In genomic region chr6:108560463-108561308, GRCh38 we compare ENCODE assay signal across 8 cellular contexts. TPM values are rescaled to one million over a fixed set of nuclear protein-coding genes. Genes with fewer than 3 reads are reported as not detected.
DNase-seq lines count a peak whose midpoint lies in the region; ATAC-seq, FAIRE-seq and TF ChIP-seq lines count a peak whose summit lies in the region.

TSS of gene FOXO3 (plus strand) at chr6:108560917. CDS start at chr6:108561209, 292 bp downstream.

- H3K36me3 ChIP-seq in MG63 (peaks cover 19% of the 10 kb centered on the region), astrocyte (ENCODE audit: insufficient read depth, low read length) (no peaks in the 10 kb centered on the region)

- H2AFZ ChIP-seq in astrocyte (ENCODE audit: low read depth, low read length), result peak within 1 kb of the TSS; percentile 56

- peaks cover 48% of the 10 kb centered on the region for H3K27me3 Mint-ChIP-seq in T-helper 1 cell treated with Interleukin-12 subunit alpha and Interleukin-12 subunit beta and Interleukin-4 antibody, amounts not matched to agents 30 μg/mL and 1 μg/mL, for 36 hours (ENCODE audit: low read depth)
- H3K27me3 Mint-ChIP-seq in astrocyte (ENCODE audit: low read depth, unreplicated experiment) (peaks cover 9% of the 10 kb centered on the region), progenitor cell of endocrine pancreas (peaks cover 6% of the 10 kb centered on the region)

- H3K79me2 ChIP-seq in astrocyte (ENCODE audit: insufficient read depth, low read length), result peaks cover 36% of the 10 kb centered on the region

- H3K27me3 ChIP-seq in MG63 (no peaks in the 10 kb centered on the region), astrocyte (ENCODE audit: insufficient read depth, low read length) (no peaks in the 10 kb centered on the region)

- H3K4me3 ChIP-seq in MG63 (peak within 1 kb of the TSS; percentile 93), astrocyte (ENCODE audit: insufficient read depth, low read depth, low read length) (peak within 1 kb of the TSS; percentile 95)

- peaks cover 20% of the 10 kb centered on the region for H4K20me1 ChIP-seq in astrocyte (ENCODE audit: insufficient read depth, low read length)

- H3K4me1 Mint-ChIP-seq in T-helper 1 cell treated with Interleukin-12 subunit alpha and Interleukin-12 subunit beta and Interleukin-4 antibody, amounts not matched to agents 30 μg/mL and 1 μg/mL, for 36 hours (ENCODE audit: low read depth), result peaks cover 35% of the 10 kb centered on the region
- H3K4me1 Mint-ChIP-seq in astrocyte (ENCODE audit: low read depth, unreplicated experiment), result peaks cover 20% of the 10 kb centered on the region
- peaks cover 25% of the 10 kb centered on the region for H3K4me1 Mint-ChIP-seq in progenitor cell of endocrine pancreas (ENCODE audit: low read depth)

- H3K9me3 ChIP-seq in MG63 (no peaks in the 10 kb centered on the region), astrocyte (ENCODE audit: insufficient read depth, low read depth, low read length) (no peaks in the 10 kb centered on the region)

- no peaks in the 10 kb centered on the region for H3K9me3 Mint-ChIP-seq in T-helper 1 cell treated with Interleukin-12 subunit alpha and Interleukin-12 subunit beta and Interleukin-4 antibody, amounts not matched to agents 30 μg/mL and 1 μg/mL, for 36 hours
- H3K9me3 Mint-ChIP-seq in astrocyte (ENCODE audit: unreplicated experiment) (no peaks in the 10 kb centered on the region), progenitor cell of endocrine pancreas (ENCODE audit: low read depth) (no peaks in the 10 kb centered on the region)

- DNase-seq in Daoy (ENCODE audit: low read depth) (peak; percentile 94), MG63 (peak; percentile 91), astrocyte (ENCODE audit: low read depth) (peak; percentile 76), left ventricle myocardium superior (peak; percentile 96), progenitor cell of endocrine pancreas (ENCODE audit: low spot score, unreplicated experiment) (peak; percentile 87), urothelium cell line (ENCODE audit: low spot score) (peak; percentile 81)

- peaks cover 9% of the 10 kb centered on the region for H3K36me3 Mint-ChIP-seq in T-helper 1 cell treated with Interleukin-12 subunit alpha and Interleukin-12 subunit beta and Interleukin-4 antibody, amounts not matched to agents 30 μg/mL and 1 μg/mL, for 36 hours (ENCODE audit: low read depth)
- H3K36me3 Mint-ChIP-seq in astrocyte (ENCODE audit: low read depth, unreplicated experiment), result no peaks in the 10 kb centered on the region
- H3K36me3 Mint-ChIP-seq in progenitor cell of endocrine pancreas (ENCODE audit: insufficient read depth), result peaks cover 2% of the 10 kb centered on the region

- H3K4me2 ChIP-seq in astrocyte (ENCODE audit: low read length), result peak within 1 kb of the TSS; percentile 99

- no peak for FAIRE-seq in astrocyte (lab: Jason Lieb, UNC)
- no peak for FAIRE-seq in urothelium cell line (lab: Jason Lieb, UNC)

- H3K9ac ChIP-seq in astrocyte (ENCODE audit: low read length), result peak within 1 kb of the TSS; percentile 89

- intact Hi-C loops in left ventricle myocardium superior (cut with micrococcal nuclease), result loop anchor here (10.0 kb wide), 1 partner anchor 94 kb away; no protein-coding TSS in a partner anchor

- peak within 1 kb of the TSS; percentile 79 for H3K4me3 Mint-ChIP-seq in T-helper 1 cell treated with Interleukin-12 subunit alpha and Interleukin-12 subunit beta and Interleukin-4 antibody, amounts not matched to agents 30 μg/mL and 1 μg/mL, for 36 hours
- H3K4me3 Mint-ChIP-seq in astrocyte (ENCODE audit: unreplicated experiment), result peak within 1 kb of the TSS; percentile 99
- H3K4me3 Mint-ChIP-seq in progenitor cell of endocrine pancreas (ENCODE audit: low read depth), result peak within 1 kb of the TSS; percentile 88

- H3K4me1 ChIP-seq in astrocyte (ENCODE audit: insufficient read depth, low read length), result peaks cover 35% of the 10 kb centered on the region

- peak within 1 kb of the TSS; percentile 58 for H3K27ac Mint-ChIP-seq in T-helper 1 cell treated with Interleukin-12 subunit alpha and Interleukin-12 subunit beta and Interleukin-4 antibody, amounts not matched to agents 30 μg/mL and 1 μg/mL, for 36 hours
- H3K27ac Mint-ChIP-seq in astrocyte (ENCODE audit: unreplicated experiment) (peak within 1 kb of the TSS; percentile 84), progenitor cell of endocrine pancreas (peak within 1 kb of the TSS; percentile 97)

- TF ChIP-seq CTCF in astrocyte (IDR thresholded peaks at IDR 0.05; ENCODE audit: insufficient read depth, low read depth, low read length) (no peak), progenitor cell of endocrine pancreas (IDR thresholded peaks at IDR 0.05; ENCODE audit: unreplicated experiment) (no peak)

- ATAC-seq in left ventricle myocardium superior (peak; percentile 69), HG02981 (IDR thresholded peaks at IDR 0.05; ENCODE audit: unreplicated experiment) (no peak)

- peak within 1 kb of the TSS; percentile 86 for H3K27ac ChIP-seq in astrocyte (ENCODE audit: low read depth, low read length)

RNA-seq across cellular contexts. Expression of gene FOXO3, which starts in this region (rescaled TPM):
- total RNA-seq in Daoy (2014; rRNA removed; shearing (Covaris generic)), result 14.4 and 14.6 TPM in 2 replicates
- 14.9 TPM in 2 replicates for total RNA-seq in MG63 (2014; rRNA removed; shearing (Covaris generic); ENCODE audit: low replicate concordance)
- total RNA-seq in astrocyte, result 35.0 and 37.3 TPM in 2 replicates
- total RNA-seq in left ventricle myocardium superior, result 29.5 TPM
- 45.2 and 47.6 TPM in 2 replicates for total RNA-seq in progenitor cell of endocrine pancreas
